In the genomic region with DNA sequence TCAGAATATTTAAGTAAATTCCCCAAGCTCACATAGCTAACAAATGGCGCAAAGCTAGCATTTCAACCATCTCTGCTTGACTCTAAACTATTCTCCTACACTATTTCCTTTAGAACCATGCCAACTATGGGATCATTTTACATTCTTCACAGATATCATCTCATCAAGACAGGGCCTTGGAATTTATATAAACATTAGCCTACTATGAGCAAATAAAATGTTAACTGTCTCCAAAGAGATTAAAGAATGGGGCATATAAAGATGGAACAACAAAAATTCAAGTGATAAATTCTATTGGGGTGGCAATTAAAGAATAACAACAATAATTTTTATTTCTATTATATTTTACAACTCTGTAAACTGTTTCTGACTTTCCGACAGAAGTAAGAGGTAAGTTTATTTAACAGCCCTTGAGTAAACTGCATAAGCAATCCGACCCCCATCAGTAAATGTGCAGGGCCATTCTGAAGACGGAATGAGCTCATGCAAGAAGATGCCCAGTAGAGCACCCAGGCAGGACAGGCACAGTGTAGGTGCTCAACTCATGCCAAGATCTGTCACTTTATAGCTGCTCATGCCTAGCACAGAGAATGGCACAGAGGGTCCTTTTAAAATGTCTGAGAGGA, we compare ENCODE assay signal across 18 cellular contexts.
"Had no signal": no experiment of that assay in that cellular context is flagged by ENCODE, and none has a peak within 500 bp of the region (broad histone marks: within the 10 kb centered on the region; RNA-seq: fewer than 3 reads in every experiment).

No MANE protein-coding gene starts in this region.

- DNase-seq: activated B cell treated with CpG ODN at 0.5 μM for 24 hours; activated CD4-positive, alpha-beta T cell treated with anti-CD3 and anti-CD28 coated beads, Interleukin-2, amount 10 ng/mL, durations not matched to agents 24 days and 14 days; activated CD8-positive, alpha-beta memory T cell treated with anti-CD3 and anti-CD28 coated beads for 24 hours; activated naive CD4-positive, alpha-beta T cell treated with anti-CD3 and anti-CD28 coated beads for 36 hours; activated T-cell treated with anti-CD3 and anti-CD28 coated beads for 4 hours; foreskin fibroblast; glutamatergic neuron; immature natural killer cell; left cardiac atrium; naive B cell; posterior cingulate gyrus; right cardiac atrium; stimulated activated naive B cell treated with anti-CD40 and anti-IgM and Interleukin-4, amounts not matched to agents 10 μg/mL and 1 μg/mL and 100 μg/mL, for 72 hours; T-helper 1 cell had no signal

- H3K9me3 ChIP-seq: suprapubic skin had no signal

- ATAC-seq: activated T-helper 17 cell treated with anti-CD3 and anti-CD28 coated beads, Interleukin-2, amount 50 U/mL, for 72 hours; esophagus mucosa; left cardiac atrium; right cardiac atrium; stimulated activated naive B cell treated with anti-CD40 and anti-IgM and Interleukin-4, amounts not matched to agents 10 μg/mL and 1 μg/mL and 100 μg/mL, for 72 hours had no signal

- H3K27ac ChIP-seq: suprapubic skin had no signal

- H3K4me1 ChIP-seq: suprapubic skin had no signal

- H3K36me3 ChIP-seq: suprapubic skin had no signal

- H3K27me3 ChIP-seq: suprapubic skin had no signal

- H3K4me3 ChIP-seq: lung, suprapubic skin had no signal
